ENCODE assay signal across 1 cellular context in the genomic region with DNA sequence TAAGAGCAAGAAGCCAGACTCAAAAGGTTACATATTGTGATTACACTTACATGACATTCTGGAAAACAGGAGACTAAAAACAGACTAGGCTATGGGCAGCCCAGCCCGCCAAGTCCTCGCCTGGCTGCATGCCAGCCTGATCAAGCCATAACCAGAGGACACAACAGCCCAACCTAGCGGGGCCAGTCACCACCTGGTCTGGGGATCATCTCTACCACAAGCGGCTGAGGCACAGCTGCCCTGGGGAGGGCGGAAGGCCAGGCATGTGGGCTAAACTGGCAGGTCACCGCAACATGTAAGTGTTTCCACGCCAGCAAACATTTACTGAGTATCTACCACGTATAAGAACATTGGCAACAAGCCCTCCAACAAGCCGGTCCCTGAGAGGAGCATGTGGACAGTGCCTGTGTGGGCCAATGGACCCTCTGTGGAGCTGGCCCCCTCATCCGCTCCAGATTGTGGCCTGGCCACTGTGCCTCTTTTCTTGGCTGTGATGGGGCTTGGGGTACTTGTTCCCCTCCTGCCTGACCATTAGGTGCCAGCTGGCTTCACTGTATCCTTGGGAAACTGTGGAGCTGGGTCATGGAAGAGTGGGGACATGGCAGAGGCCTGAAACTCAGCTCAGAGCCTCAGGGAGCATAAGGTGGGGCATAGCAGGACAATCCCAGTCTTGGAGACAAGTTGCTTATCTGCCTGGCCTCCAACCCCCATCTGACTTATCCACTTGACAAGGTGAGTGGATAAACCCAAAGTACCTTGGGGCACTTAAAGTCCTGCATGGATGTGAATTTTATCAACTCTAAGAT.
TF ChIP-seq lines count a peak whose summit lies in the region.

No MANE protein-coding gene starts in this region.

TF ChIP-seq in WTC11, 78 proteins besides CTCF, POLR2A, EP300 and RAD21 (continued from another document):
- TF ChIP-seq, protein P1, sequence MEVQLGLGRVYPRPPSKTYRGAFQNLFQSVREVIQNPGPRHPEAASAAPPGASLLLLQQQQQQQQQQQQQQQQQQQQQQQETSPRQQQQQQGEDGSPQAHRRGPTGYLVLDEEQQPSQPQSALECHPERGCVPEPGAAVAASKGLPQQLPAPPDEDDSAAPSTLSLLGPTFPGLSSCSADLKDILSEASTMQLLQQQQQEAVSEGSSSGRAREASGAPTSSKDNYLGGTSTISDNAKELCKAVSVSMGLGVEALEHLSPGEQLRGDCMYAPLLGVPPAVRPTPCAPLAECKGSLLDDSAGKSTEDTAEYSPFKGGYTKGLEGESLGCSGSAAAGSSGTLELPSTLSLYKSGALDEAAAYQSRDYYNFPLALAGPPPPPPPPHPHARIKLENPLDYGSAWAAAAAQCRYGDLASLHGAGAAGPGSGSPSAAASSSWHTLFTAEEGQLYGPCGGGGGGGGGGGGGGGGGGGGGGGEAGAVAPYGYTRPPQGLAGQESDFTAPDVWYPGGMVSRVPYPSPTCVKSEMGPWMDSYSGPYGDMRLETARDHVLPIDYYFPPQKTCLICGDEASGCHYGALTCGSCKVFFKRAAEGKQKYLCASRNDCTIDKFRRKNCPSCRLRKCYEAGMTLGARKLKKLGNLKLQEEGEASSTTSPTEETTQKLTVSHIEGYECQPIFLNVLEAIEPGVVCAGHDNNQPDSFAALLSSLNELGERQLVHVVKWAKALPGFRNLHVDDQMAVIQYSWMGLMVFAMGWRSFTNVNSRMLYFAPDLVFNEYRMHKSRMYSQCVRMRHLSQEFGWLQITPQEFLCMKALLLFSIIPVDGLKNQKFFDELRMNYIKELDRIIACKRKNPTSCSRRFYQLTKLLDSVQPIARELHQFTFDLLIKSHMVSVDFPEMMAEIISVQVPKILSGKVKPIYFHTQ (CRISPR knock-in tag; IDR thresholded peaks at IDR 0.05): no peak
- TF ChIP-seq, protein P2, sequence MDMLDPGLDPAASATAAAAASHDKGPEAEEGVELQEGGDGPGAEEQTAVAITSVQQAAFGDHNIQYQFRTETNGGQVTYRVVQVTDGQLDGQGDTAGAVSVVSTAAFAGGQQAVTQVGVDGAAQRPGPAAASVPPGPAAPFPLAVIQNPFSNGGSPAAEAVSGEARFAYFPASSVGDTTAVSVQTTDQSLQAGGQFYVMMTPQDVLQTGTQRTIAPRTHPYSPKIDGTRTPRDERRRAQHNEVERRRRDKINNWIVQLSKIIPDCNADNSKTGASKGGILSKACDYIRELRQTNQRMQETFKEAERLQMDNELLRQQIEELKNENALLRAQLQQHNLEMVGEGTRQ (CRISPR knock-in tag; IDR thresholded peaks at IDR 0.05): no peak
- TF ChIP-seq, protein P3, sequence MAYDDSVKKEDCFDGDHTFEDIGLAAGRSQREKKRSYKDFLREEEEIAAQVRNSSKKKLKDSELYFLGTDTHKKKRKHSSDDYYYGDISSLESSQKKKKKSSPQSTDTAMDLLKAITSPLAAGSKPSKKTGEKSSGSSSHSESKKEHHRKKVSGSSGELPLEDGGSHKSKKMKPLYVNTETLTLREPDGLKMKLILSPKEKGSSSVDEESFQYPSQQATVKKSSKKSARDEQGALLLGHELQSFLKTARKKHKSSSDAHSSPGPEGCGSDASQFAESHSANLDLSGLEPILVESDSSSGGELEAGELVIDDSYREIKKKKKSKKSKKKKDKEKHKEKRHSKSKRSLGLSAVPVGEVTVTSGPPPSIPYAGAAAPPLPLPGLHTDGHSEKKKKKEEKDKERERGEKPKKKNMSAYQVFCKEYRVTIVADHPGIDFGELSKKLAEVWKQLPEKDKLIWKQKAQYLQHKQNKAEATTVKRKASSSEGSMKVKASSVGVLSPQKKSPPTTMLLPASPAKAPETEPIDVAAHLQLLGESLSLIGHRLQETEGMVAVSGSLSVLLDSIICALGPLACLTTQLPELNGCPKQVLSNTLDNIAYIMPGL (CRISPR knock-in tag; IDR thresholded peaks at IDR 0.05): no peak
- TF ChIP-seq NR3C1 (CRISPR knock-in tag; conservative IDR thresholded peaks at IDR 0.05; ENCODE audit: low read depth): no peak
- no peak for TF ChIP-seq NR1H2 (CRISPR knock-in tag; IDR thresholded peaks at IDR 0.05)
- TF ChIP-seq SMAD4 (CRISPR knock-in tag; IDR thresholded peaks at IDR 0.05): no peak
- TF ChIP-seq PRRX2 (CRISPR knock-in tag; IDR thresholded peaks at IDR 0.05): no peak
- TF ChIP-seq, protein P4, sequence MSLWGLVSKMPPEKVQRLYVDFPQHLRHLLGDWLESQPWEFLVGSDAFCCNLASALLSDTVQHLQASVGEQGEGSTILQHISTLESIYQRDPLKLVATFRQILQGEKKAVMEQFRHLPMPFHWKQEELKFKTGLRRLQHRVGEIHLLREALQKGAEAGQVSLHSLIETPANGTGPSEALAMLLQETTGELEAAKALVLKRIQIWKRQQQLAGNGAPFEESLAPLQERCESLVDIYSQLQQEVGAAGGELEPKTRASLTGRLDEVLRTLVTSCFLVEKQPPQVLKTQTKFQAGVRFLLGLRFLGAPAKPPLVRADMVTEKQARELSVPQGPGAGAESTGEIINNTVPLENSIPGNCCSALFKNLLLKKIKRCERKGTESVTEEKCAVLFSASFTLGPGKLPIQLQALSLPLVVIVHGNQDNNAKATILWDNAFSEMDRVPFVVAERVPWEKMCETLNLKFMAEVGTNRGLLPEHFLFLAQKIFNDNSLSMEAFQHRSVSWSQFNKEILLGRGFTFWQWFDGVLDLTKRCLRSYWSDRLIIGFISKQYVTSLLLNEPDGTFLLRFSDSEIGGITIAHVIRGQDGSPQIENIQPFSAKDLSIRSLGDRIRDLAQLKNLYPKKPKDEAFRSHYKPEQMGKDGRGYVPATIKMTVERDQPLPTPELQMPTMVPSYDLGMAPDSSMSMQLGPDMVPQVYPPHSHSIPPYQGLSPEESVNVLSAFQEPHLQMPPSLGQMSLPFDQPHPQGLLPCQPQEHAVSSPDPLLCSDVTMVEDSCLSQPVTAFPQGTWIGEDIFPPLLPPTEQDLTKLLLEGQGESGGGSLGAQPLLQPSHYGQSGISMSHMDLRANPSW (CRISPR knock-in tag; conservative IDR thresholded peaks at IDR 0.05; ENCODE audit: low read depth): no peak
- no peak for TF ChIP-seq FOXP1 (CRISPR knock-in tag; IDR thresholded peaks at IDR 0.05; ENCODE audit: borderline replicate concordance)
